In the genomic region with DNA sequence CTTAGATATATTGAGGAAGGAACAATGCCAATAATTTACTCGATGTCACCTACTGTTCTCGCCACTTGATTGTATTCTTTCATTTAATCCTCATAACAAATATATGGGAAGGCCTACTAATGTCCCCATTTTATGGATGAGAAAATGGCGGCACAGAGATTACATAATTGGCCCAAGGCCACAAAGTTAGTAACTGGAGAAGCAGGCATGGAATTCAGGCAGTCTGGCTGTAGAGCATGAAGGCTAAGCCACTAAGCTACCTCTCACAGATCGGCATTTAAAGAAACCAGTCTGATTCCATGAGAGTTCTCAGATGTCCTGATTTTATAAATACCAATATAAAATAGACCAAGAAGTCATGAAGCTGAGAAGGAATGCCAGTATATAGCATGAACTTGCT, we compare ENCODE assay signal across 23 cellular contexts.
DNase-seq lines count a peak whose midpoint lies in the region; ATAC-seq and TF ChIP-seq lines count a peak whose summit lies in the region.
"Had no signal": no experiment of that assay in that cellular context is flagged by ENCODE, and none has a peak within 500 bp of the region (broad histone marks: within the 10 kb centered on the region; RNA-seq: fewer than 3 reads in every experiment).

No MANE protein-coding gene starts in this region.

- peaks cover 10% of the 10 kb centered on the region for H3K4me1 ChIP-seq in CD4-positive, alpha-beta memory T cell (ENCODE audit: insufficient read depth, low read length)

- CTCF ChIA-PET in CD4-positive, alpha-beta memory T cell (lab: Charles Lee; ENCODE audit: partially characterized antibody) = interaction anchor here (1.7 kb wide), 1 partner anchor 19 kb away, joined by 3 read pairs; no protein-coding TSS in a partner anchor

- no peaks in the 10 kb centered on the region for H3K9me3 ChIP-seq in CD4-positive, alpha-beta memory T cell (ENCODE audit: control insufficient read depth in 1 of 2, low read length in 2 of 2)
- H3K9me3 ChIP-seq: gastroesophageal sphincter, transverse colon had no signal

- no peak overlapping the region for H3K27ac ChIP-seq in CD4-positive, alpha-beta memory T cell (ENCODE audit: low read depth, low read length)
- H3K27ac ChIP-seq: gastroesophageal sphincter, transverse colon had no signal

- TF ChIP-seq CTCF in fibroblast of mammary gland (conservative IDR thresholded peaks at IDR 0.05; ENCODE audit: control insufficient read depth, insufficient read depth, low read depth, low read length) (no peak), retinal pigment epithelial cell (conservative IDR thresholded peaks at IDR 0.05; ENCODE audit: low read depth, low read length) (no peak)

- H3K27ac Mint-ChIP-seq in activated T-cell treated with anti-CD3 and anti-CD28 coated beads, Interleukin-2, amount 50 U/mL, for 24 hours = no peak overlapping the region
- no peak overlapping the region for H3K27ac Mint-ChIP-seq in CD4-positive, alpha-beta memory T cell
- H3K27ac Mint-ChIP-seq: activated CD8-positive, alpha-beta T cell treated with anti-CD3 and anti-CD28 coated beads, Interleukin-2, amount 10 ng/mL, durations not matched to agents 7 days and 5 days; B cell; T-cell had no signal

- no peaks in the 10 kb centered on the region for H3K27me3 Mint-ChIP-seq in activated T-cell treated with anti-CD3 and anti-CD28 coated beads, Interleukin-2, amount 50 U/mL, for 24 hours
- H3K27me3 Mint-ChIP-seq in CD4-positive, alpha-beta memory T cell = no peaks in the 10 kb centered on the region
- H3K27me3 Mint-ChIP-seq: B cell, T-cell had no signal

- H3K4me3 ChIP-seq in fibroblast of mammary gland (ENCODE audit: control insufficient read depth, low read depth, low read length) = no peak overlapping the region
- H3K4me3 ChIP-seq in retinal pigment epithelial cell (ENCODE audit: low read length) = no peak overlapping the region
- H3K4me3 ChIP-seq in CD4-positive, alpha-beta memory T cell (ENCODE audit: low read length in 2 of 2) = no peak overlapping the region
- H3K4me3 ChIP-seq: gastroesophageal sphincter, transverse colon had no signal

- peak; percentile 34 for DNase-seq in H4 (ENCODE audit: low spot score)
- DNase-seq in fibroblast of mammary gland (ENCODE audit: low read depth) = peak; percentile 34
- peak; percentile 71 for DNase-seq in retinal pigment epithelial cell (ENCODE audit: low read depth)
- no peak for DNase-seq in head of caudate nucleus
- DNase-seq in activated T-cell treated with anti-CD3 and anti-CD28 coated beads, Interleukin-2, amount 50 U/mL, for 24 hours = no peak
- DNase-seq in NOMO-1 treated with DMSO at 0.1 percent for 48 hours (lab: John Stamatoyannopoulos, UW; ENCODE audit: unreplicated experiment) = no peak
- DNase-seq in CD4-positive, alpha-beta memory T cell = no peak
- DNase-seq: activated CD4-positive, CD25-positive, alpha-beta regulatory T cell treated with anti-CD3 and anti-CD28 coated beads, Interleukin-2, amount 50 U/mL, for 72 hours; activated CD8-positive, alpha-beta T cell treated with anti-CD3 and anti-CD28 coated beads, Interleukin-2, amount 10 ng/mL, durations not matched to agents 7 days and 5 days; amniotic stem cell; central memory CD4-positive, alpha-beta T cell; DND-41; kidney glomerular epithelial cell; NCI-H1436 treated with DMSO at 0.1 percent for 48 hours; NCI-H69; occipital lobe; SHP77; stimulated activated CD4-positive, alpha-beta T cell treated with anti-CD3 and anti-CD28 coated beads, Interleukin-4, amount 100 ng/mL, for 4 hours; T-cell had no signal

- H3K4me3 Mint-ChIP-seq in activated T-cell treated with anti-CD3 and anti-CD28 coated beads, Interleukin-2, amount 50 U/mL, for 24 hours = no peak overlapping the region
- H3K4me3 Mint-ChIP-seq in CD4-positive, alpha-beta memory T cell = no peak overlapping the region
- H3K4me3 Mint-ChIP-seq: activated CD8-positive, alpha-beta T cell treated with anti-CD3 and anti-CD28 coated beads, Interleukin-2, amount 10 ng/mL, durations not matched to agents 7 days and 5 days; B cell; T-cell had no signal

- no peaks in the 10 kb centered on the region for H3K36me3 Mint-ChIP-seq in activated T-cell treated with anti-CD3 and anti-CD28 coated beads, Interleukin-2, amount 50 U/mL, for 24 hours (ENCODE audit: low read depth)
- H3K36me3 Mint-ChIP-seq in CD4-positive, alpha-beta memory T cell = no peaks in the 10 kb centered on the region
- H3K36me3 Mint-ChIP-seq: T-cell had no signal

- no peaks in the 10 kb centered on the region for H3K9me3 Mint-ChIP-seq in activated T-cell treated with anti-CD3 and anti-CD28 coated beads, Interleukin-2, amount 50 U/mL, for 24 hours
- no peaks in the 10 kb centered on the region for H3K9me3 Mint-ChIP-seq in CD4-positive, alpha-beta memory T cell
- H3K9me3 Mint-ChIP-seq: T-cell had no signal

- POLR2A ChIA-PET in CD4-positive, alpha-beta memory T cell (lab: Charles Lee; ENCODE audit: partially characterized antibody) = no interaction called here

- no peaks in the 10 kb centered on the region for H3K36me3 ChIP-seq in CD4-positive, alpha-beta memory T cell (ENCODE audit: insufficient read depth, low read length)
- H3K36me3 ChIP-seq: gastroesophageal sphincter, transverse colon had no signal

- no peak for ATAC-seq in SK-N-SH treated with all-trans-retinoic acid at 6 μM for 48 hours
- ATAC-seq: activated CD8-positive, alpha-beta T cell treated with anti-CD3 and anti-CD28 coated beads, Interleukin-2, amount 10 ng/mL, durations not matched to agents 7 days and 5 days; gastroesophageal sphincter; T-cell had no signal

- H3K4me1 Mint-ChIP-seq in activated T-cell treated with anti-CD3 and anti-CD28 coated beads, Interleukin-2, amount 50 U/mL, for 24 hours (ENCODE audit: low read depth) = peaks cover 13% of the 10 kb centered on the region
- peaks cover 10 to 25% (median 17%) of the 10 kb centered on the region in 4 donors for H3K4me1 Mint-ChIP-seq in CD4-positive, alpha-beta memory T cell
- H3K4me1 Mint-ChIP-seq: B cell had no signal

- H3K27me3 ChIP-seq in CD4-positive, alpha-beta memory T cell (ENCODE audit: insufficient read depth, low read length) = no peaks in the 10 kb centered on the region
- H3K27me3 ChIP-seq: gastroesophageal sphincter, transverse colon had no signal

- intact Hi-C loops in head of caudate nucleus (cut with DNase I) = no loop called here
- intact Hi-C loops in CD4-positive, alpha-beta memory T cell (cut with micrococcal nuclease) = no loop called here

TF ChIP-seq in SK-N-SH treated with all-trans-retinoic acid at 6 μM for 48 hours, 23 proteins besides CTCF, POLR2A, EP300 and RAD21:
- 0 out of 2 replicates have a peak, but pooled peaks have one; percentile 6 for TF ChIP-seq ISL1 (CRISPR knock-in tag; IDR thresholded peaks at IDR 0.05)
- TF ChIP-seq, protein P1, sequence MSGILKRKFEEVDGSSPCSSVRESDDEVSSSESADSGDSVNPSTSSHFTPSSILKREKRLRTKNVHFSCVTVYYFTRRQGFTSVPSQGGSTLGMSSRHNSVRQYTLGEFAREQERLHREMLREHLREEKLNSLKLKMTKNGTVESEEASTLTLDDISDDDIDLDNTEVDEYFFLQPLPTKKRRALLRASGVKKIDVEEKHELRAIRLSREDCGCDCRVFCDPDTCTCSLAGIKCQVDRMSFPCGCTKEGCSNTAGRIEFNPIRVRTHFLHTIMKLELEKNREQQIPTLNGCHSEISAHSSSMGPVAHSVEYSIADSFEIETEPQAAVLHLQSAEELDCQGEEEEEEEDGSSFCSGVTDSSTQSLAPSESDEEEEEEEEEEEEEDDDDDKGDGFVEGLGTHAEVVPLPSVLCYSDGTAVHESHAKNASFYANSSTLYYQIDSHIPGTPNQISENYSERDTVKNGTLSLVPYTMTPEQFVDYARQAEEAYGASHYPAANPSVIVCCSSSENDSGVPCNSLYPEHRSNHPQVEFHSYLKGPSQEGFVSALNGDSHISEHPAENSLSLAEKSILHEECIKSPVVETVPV (CRISPR knock-in tag; IDR thresholded peaks at IDR 0.05) = no peak
TF ChIP-seq in SK-N-SH treated with all-trans-retinoic acid at 6 μM for 48 hours: peak in this region for 1.

Comparison
In these comparisons a context has a peak if more than half of its experiments do, and no peak if none do; other contexts are left out.
1. DNase-seq: peak in H4 (single experiment), fibroblast of mammary gland (single experiment) and retinal pigment epithelial cell (single experiment); none in head of caudate nucleus (0 of 42), activated T-cell treated with anti-CD3 and anti-CD28 coated beads, Interleukin-2, amount 50 U/mL, for 24 hours (single experiment), NOMO-1 treated with DMSO at 0.1 percent for 48 hours (single experiment) and CD4-positive, alpha-beta memory T cell (0 of 5).